ENCODE assay signal across 8 cellular contexts in genomic region chr6:148251286-148251685, GRCh38.
DNase-seq lines count a peak whose midpoint lies in the region; ATAC-seq, FAIRE-seq and TF ChIP-seq lines count a peak whose summit lies in the region.

No MANE protein-coding gene starts in this region.

- no peaks in the 10 kb centered on the region for H3K9me3 ChIP-seq in A549

- no peak for TF ChIP-seq EP300 in A549 (IDR thresholded peaks at IDR 0.05)

- no peaks in the 10 kb centered on the region for H3K4me1 ChIP-seq in A549

- H3K4me1 Mint-ChIP-seq in activated CD4-positive, alpha-beta memory T cell treated with anti-CD3 and anti-CD28 coated beads, Interleukin-2, amount 10 ng/mL, durations not matched to agents 7 days and 5 days, result no peaks in the 10 kb centered on the region

- H3K36me3 Mint-ChIP-seq in activated CD4-positive, alpha-beta memory T cell treated with anti-CD3 and anti-CD28 coated beads, Interleukin-2, amount 10 ng/mL, durations not matched to agents 7 days and 5 days (ENCODE audit: low read depth), result no peaks in the 10 kb centered on the region

- FAIRE-seq in A549 (lab: Jason Lieb, UNC), result no peak

- WGBS in A549 (ENCODE audit: missing lambda C conversion rate), result 51% methylated on average over 2 of the region's 2 CpGs

- POLR2A ChIA-PET in A549 (lab: Yijun Ruan, JAX), result no interaction called here
- POLR2A ChIA-PET in activated CD4-positive, alpha-beta memory T cell treated with anti-CD3 and anti-CD28 coated beads, Interleukin-2, amount 10 ng/mL, durations not matched to agents 7 days and 5 days (lab: Charles Lee), result no interaction called here

- peaks cover 8% of the 10 kb centered on the region for H3K27me3 Mint-ChIP-seq in activated CD4-positive, alpha-beta memory T cell treated with anti-CD3 and anti-CD28 coated beads, Interleukin-2, amount 10 ng/mL, durations not matched to agents 7 days and 5 days

- ATAC-seq in A549 (peak; percentile 50 to 65; a peak in 2 of 6 replicates), GM21515 (IDR thresholded peaks at IDR 0.05; ENCODE audit: unreplicated experiment) (peak; percentile 54), sciatic nerve (peak; percentile 93)

- H3K9me3 Mint-ChIP-seq in activated CD4-positive, alpha-beta memory T cell treated with anti-CD3 and anti-CD28 coated beads, Interleukin-2, amount 10 ng/mL, durations not matched to agents 7 days and 5 days, result no peaks in the 10 kb centered on the region

- intact Hi-C loops in sciatic nerve (cut with DNase I), result no loop called here

- H3K4me3 Mint-ChIP-seq in activated CD4-positive, alpha-beta memory T cell treated with anti-CD3 and anti-CD28 coated beads, Interleukin-2, amount 10 ng/mL, durations not matched to agents 7 days and 5 days, result no peak overlapping the region

- H3K27ac ChIP-seq in A549, result no peak overlapping the region

- DNase-seq in A549 (ENCODE audit: low read depth in 1 of 2, low spot score in 1 of 2) (peak in 1 of 2 experiments; percentile 46), NOMO-1 treated with DMSO at 0.1 percent for 48 hours (lab: John Stamatoyannopoulos, UW; ENCODE audit: unreplicated experiment) (peak; percentile 74), fibroblast of peridontal ligament (ENCODE audit: extremely low read depth) (peak; percentile 89), sciatic nerve (ENCODE audit: low spot score) (no peak), OCI-M2 (lab: John Stamatoyannopoulos, UW; ENCODE audit: unreplicated experiment) (no peak), GDM1 (lab: John Stamatoyannopoulos, UW) (no peak)
- no peak for DNase-seq in activated CD4-positive, alpha-beta memory T cell treated with anti-CD3 and anti-CD28 coated beads, Interleukin-2, amount 10 ng/mL, durations not matched to agents 7 days and 5 days

- TF ChIP-seq POLR2A in A549 (IDR thresholded peaks at IDR 0.05; ENCODE audit: low read length), result no peak

- no peak overlapping the region for H3K27ac Mint-ChIP-seq in activated CD4-positive, alpha-beta memory T cell treated with anti-CD3 and anti-CD28 coated beads, Interleukin-2, amount 10 ng/mL, durations not matched to agents 7 days and 5 days

- TF ChIP-seq RAD21 in A549 (conservative IDR thresholded peaks at IDR 0.05 in 1 of 2, IDR thresholded peaks at IDR 0.05 in 1 of 2), result peak; percentile 54 to 56

- no peak; the same call in 2 of the 3 replicates for TF ChIP-seq CTCF in A549 (IDR thresholded peaks at IDR 0.05)

- no peak overlapping the region for H3K4me3 ChIP-seq in A549

- CTCF ChIA-PET in A549 (lab: Yijun Ruan, JAX), result interaction anchor here (0.6 to 4.6 kb wide), 13 partner anchors 10 to 744 kb away, joined by 3 to 33 read pairs (median 4); no protein-coding TSS in a partner anchor
- CTCF ChIA-PET in activated CD4-positive, alpha-beta memory T cell treated with anti-CD3 and anti-CD28 coated beads, Interleukin-2, amount 10 ng/mL, durations not matched to agents 7 days and 5 days (lab: Charles Lee), result interaction anchor here (1.2 kb wide), 1 partner anchor 74 kb away, joined by 4 read pairs; no protein-coding TSS in a partner anchor

- no peak overlapping the region for H3K4me2 ChIP-seq in A549

TF ChIP-seq in A549, 52 proteins besides CTCF, POLR2A, EP300 and RAD21:
- peak; percentile 38; the same call in 2 of the 3 replicates for TF ChIP-seq SMC3 (IDR thresholded peaks at IDR 0.05)
- no peak for TF ChIP-seq EHF (CRISPR knock-in tag; IDR thresholded peaks at IDR 0.05)
- TF ChIP-seq HEYL (CRISPR knock-in tag; IDR thresholded peaks at IDR 0.05), result no peak
- TF ChIP-seq REST (IDR thresholded peaks at IDR 0.05), result no peak
- TF ChIP-seq MAX (IDR thresholded peaks at IDR 0.05), result no peak

Comparison
In these comparisons a context has a peak if more than half of its experiments do, and no peak if none do; other contexts are left out.
1. DNase-seq: peak in NOMO-1 treated with DMSO at 0.1 percent for 48 hours (single experiment) and fibroblast of peridontal ligament (single experiment); none in sciatic nerve (single experiment), activated CD4-positive, alpha-beta memory T cell treated with anti-CD3 and anti-CD28 coated beads, Interleukin-2, amount 10 ng/mL, durations not matched to agents 7 days and 5 days (single experiment), OCI-M2 (single experiment) and GDM1 (single experiment).
2. Peak in every context shown above with its lines, with median percentiles within 50 percentile points of each other: ATAC-seq.